ENCODE assay signal across 1 cellular context in the genomic region with DNA sequence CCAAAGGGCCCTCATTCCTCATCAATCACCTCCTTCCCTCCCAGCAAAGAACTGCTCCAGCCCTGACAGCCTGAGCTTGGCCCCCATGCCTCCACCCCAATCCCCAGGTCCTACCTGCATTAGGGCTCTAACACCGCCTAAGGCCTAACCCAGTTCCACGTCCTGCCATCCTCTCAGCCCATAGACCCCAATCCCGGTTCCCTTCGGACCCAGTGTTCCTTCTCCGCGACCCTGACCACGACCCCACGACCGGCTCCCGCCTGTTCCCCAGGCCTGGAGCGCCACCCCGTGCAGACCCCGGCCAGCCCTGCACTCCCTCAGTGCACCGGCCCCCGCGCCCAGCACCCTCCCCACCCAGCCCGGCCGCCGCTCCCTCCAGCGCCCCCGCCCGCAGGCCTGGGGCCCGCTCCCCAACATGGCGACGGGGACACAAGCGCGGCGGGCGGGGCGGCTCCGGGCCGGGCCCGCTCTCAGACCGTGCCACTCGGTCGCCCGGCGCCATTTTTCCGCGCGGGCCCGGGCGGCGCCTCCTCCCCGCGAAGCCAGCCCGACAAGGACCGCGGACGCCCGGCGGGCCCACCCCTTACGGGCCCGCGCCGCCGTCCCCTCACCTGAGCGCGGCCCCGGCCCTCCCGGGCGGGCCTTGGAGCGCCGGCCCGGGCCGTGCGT.
TF ChIP-seq lines count a peak whose summit lies in the region.

No MANE protein-coding gene starts in this region.

TF ChIP-seq in K562, 482 proteins besides CTCF, POLR2A, EP300 and RAD21 (continued from another document):
- no peak for TF ChIP-seq BMI1 (IDR thresholded peaks at IDR 0.05; ENCODE audit: low read length)
- TF ChIP-seq GATAD2B (IDR thresholded peaks at IDR 0.05; ENCODE audit: borderline replicate concordance): peak; percentile 88; the same call in 1 of the 2 replicates
- no peak for TF ChIP-seq NCOR1 (IDR thresholded peaks at IDR 0.05)
- TF ChIP-seq, protein P1, sequence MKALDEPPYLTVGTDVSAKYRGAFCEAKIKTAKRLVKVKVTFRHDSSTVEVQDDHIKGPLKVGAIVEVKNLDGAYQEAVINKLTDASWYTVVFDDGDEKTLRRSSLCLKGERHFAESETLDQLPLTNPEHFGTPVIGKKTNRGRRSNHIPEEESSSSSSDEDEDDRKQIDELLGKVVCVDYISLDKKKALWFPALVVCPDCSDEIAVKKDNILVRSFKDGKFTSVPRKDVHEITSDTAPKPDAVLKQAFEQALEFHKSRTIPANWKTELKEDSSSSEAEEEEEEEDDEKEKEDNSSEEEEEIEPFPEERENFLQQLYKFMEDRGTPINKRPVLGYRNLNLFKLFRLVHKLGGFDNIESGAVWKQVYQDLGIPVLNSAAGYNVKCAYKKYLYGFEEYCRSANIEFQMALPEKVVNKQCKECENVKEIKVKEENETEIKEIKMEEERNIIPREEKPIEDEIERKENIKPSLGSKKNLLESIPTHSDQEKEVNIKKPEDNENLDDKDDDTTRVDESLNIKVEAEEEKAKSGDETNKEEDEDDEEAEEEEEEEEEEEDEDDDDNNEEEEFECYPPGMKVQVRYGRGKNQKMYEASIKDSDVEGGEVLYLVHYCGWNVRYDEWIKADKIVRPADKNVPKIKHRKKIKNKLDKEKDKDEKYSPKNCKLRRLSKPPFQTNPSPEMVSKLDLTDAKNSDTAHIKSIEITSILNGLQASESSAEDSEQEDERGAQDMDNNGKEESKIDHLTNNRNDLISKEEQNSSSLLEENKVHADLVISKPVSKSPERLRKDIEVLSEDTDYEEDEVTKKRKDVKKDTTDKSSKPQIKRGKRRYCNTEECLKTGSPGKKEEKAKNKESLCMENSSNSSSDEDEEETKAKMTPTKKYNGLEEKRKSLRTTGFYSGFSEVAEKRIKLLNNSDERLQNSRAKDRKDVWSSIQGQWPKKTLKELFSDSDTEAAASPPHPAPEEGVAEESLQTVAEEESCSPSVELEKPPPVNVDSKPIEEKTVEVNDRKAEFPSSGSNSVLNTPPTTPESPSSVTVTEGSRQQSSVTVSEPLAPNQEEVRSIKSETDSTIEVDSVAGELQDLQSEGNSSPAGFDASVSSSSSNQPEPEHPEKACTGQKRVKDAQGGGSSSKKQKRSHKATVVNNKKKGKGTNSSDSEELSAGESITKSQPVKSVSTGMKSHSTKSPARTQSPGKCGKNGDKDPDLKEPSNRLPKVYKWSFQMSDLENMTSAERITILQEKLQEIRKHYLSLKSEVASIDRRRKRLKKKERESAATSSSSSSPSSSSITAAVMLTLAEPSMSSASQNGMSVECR (CRISPR knock-in tag; IDR thresholded peaks at IDR 0.05): peak; percentile 70; the same call in 1 of the 2 replicates
- TF ChIP-seq NFATC3 (IDR thresholded peaks at IDR 0.05): no peak
- TF ChIP-seq BACH1 (tag; IDR thresholded peaks at IDR 0.05): no peak
- TF ChIP-seq HDGF (IDR thresholded peaks at IDR 0.05): peak; percentile 62; the same call in 1 of the 2 replicates
- peak; percentile 83 for TF ChIP-seq RB1 (IDR thresholded peaks at IDR 0.05; ENCODE audit: low read depth)
- TF ChIP-seq, protein P2, sequence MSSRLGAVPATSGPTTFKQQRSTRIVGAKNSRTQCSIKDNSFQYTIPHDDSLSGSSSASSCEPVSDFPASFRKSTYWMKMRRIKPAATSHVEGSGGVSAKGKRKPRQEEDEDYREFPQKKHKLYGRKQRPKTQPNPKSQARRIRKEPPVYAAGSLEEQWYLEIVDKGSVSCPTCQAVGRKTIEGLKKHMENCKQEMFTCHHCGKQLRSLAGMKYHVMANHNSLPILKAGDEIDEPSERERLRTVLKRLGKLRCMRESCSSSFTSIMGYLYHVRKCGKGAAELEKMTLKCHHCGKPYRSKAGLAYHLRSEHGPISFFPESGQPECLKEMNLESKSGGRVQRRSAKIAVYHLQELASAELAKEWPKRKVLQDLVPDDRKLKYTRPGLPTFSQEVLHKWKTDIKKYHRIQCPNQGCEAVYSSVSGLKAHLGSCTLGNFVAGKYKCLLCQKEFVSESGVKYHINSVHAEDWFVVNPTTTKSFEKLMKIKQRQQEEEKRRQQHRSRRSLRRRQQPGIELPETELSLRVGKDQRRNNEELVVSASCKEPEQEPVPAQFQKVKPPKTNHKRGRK (tag; IDR thresholded peaks at IDR 0.05): no peak
- no peak for TF ChIP-seq MTF1 (CRISPR knock-in tag; IDR thresholded peaks at IDR 0.05; ENCODE audit: borderline replicate concordance)
- TF ChIP-seq, protein P3, sequence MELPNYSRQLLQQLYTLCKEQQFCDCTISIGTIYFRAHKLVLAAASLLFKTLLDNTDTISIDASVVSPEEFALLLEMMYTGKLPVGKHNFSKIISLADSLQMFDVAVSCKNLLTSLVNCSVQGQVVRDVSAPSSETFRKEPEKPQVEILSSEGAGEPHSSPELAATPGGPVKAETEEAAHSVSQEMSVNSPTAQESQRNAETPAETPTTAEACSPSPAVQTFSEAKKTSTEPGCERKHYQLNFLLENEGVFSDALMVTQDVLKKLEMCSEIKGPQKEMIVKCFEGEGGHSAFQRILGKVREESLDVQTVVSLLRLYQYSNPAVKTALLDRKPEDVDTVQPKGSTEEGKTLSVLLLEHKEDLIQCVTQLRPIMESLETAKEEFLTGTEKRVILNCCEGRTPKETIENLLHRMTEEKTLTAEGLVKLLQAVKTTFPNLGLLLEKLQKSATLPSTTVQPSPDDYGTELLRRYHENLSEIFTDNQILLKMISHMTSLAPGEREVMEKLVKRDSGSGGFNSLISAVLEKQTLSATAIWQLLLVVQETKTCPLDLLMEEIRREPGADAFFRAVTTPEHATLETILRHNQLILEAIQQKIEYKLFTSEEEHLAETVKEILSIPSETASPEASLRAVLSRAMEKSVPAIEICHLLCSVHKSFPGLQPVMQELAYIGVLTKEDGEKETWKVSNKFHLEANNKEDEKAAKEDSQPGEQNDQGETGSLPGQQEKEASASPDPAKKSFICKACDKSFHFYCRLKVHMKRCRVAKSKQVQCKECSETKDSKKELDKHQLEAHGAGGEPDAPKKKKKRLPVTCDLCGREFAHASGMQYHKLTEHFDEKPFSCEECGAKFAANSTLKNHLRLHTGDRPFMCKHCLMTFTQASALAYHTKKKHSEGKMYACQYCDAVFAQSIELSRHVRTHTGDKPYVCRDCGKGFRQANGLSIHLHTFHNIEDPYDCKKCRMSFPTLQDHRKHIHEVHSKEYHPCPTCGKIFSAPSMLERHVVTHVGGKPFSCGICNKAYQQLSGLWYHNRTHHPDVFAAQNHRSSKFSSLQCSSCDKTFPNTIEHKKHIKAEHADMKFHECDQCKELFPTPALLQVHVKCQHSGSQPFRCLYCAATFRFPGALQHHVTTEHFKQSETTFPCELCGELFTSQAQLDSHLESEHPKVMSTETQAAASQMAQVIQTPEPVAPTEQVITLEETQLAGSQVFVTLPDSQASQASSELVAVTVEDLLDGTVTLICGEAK (IDR thresholded peaks at IDR 0.05): peak; percentile 13; the same call in 1 of the 2 replicates
- TF ChIP-seq, protein P3 (CRISPR knock-in tag; IDR thresholded peaks at IDR 0.05): 0 out of 2 replicates have a peak, but pooled peaks have one; percentile 5
- TF ChIP-seq POLR2G (IDR thresholded peaks at IDR 0.05; ENCODE audit: low read depth, low read length): peak; percentile 91
- no peak for TF ChIP-seq PHB (CRISPR knock-in tag; IDR thresholded peaks at IDR 0.05)
- TF ChIP-seq ZBTB7A (IDR thresholded peaks at IDR 0.05; ENCODE audit: borderline replicate concordance, control insufficient read depth, low read depth, low read length): peak; percentile 64; the same call in 1 of the 2 replicates
